In genomic region chr4:51870441-51871188, GRCh38 we compare ENCODE assay signal across 17 cellular contexts. TPM values are rescaled to one million over a fixed set of nuclear protein-coding genes. Genes with fewer than 3 reads are reported as not detected.
A peak's percentile ranks its signal among the peaks of the same experiment; 100 is the strongest.
DNase-seq lines count a peak whose midpoint lies in the region; ATAC-seq and TF ChIP-seq lines count a peak whose summit lies in the region.
"Had no signal": no experiment of that assay in that cellular context is flagged by ENCODE, and none has a peak within 500 bp of the region (broad histone marks: within the 10 kb centered on the region; RNA-seq: fewer than 3 reads in every experiment).

No MANE protein-coding gene starts in this region.

- H3K27ac Mint-ChIP-seq in HFFc6, result no peak overlapping the region

- H3K27me3 ChIP-seq in fibroblast of lung (ENCODE audit: control insufficient read depth, insufficient read depth, low read length) (no peaks in the 10 kb centered on the region), psoas muscle (ENCODE audit: insufficient read depth in 3 of 3, low read length in 2 of 3) (no peaks in the 10 kb centered on the region)

- no peaks in the 10 kb centered on the region for H3K79me2 ChIP-seq in fibroblast of lung (ENCODE audit: control insufficient read depth, insufficient read depth, low read length)

- H4K20me1 ChIP-seq in fibroblast of lung (ENCODE audit: control insufficient read depth, extremely low read depth, insufficient read depth, low read length), result no peaks in the 10 kb centered on the region

- peaks cover 27% of the 10 kb centered on the region for H3K4me1 Mint-ChIP-seq in HFFc6 (ENCODE audit: low read depth)

- H3K9ac ChIP-seq in fibroblast of lung (ENCODE audit: insufficient read depth, low read length), result no peak overlapping the region

- DNase-seq in HFFc6 (peak; percentile 2), amniotic epithelial cell (ENCODE audit: low read depth) (peak; percentile 27), fibroblast of lung (ENCODE audit: low read depth in 2 of 2) (peak; percentile 5 to 11), psoas muscle (no peak), GDM1 (lab: John Stamatoyannopoulos, UW) (no peak), amniotic stem cell (lab: John Stamatoyannopoulos, UW) (no peak)
- no peak for DNase-seq in activated CD4-positive, alpha-beta T cell treated with anti-CD3 and anti-CD28 coated beads for 4 hours
- DNase-seq: C1 segment of cervical spinal cord, DND-41, KG1, NCI-H1048, NCI-H146, NCI-H524, Right ventricle myocardium superior had no signal

- H3K4me2 ChIP-seq in fibroblast of lung (ENCODE audit: extremely low read depth, insufficient read depth, low read length), result no peak overlapping the region

- 62 to 91% (median 70%) methylated on average over 3 of the region's 3 CpGs for WGBS in psoas muscle, 3 donors

- H3K9me3 Mint-ChIP-seq in HFFc6, result no peaks in the 10 kb centered on the region

- peaks cover 2% of the 10 kb centered on the region; the same call in 1 of the 2 replicates for H3K27me3 Mint-ChIP-seq in HFFc6 (ENCODE audit: insufficient read depth)

- H3K27ac ChIP-seq in fibroblast of lung (ENCODE audit: insufficient read depth, low read length), result no peak overlapping the region
- no peak overlapping the region for H3K27ac ChIP-seq in psoas muscle

- H3K4me1 ChIP-seq in fibroblast of lung (ENCODE audit: control insufficient read depth, extremely low read depth, insufficient read depth, low read length), result no peaks in the 10 kb centered on the region
- peaks cover 32% of the 10 kb centered on the region for H3K4me1 ChIP-seq in psoas muscle

- peaks cover 55% of the 10 kb centered on the region for H3K36me3 Mint-ChIP-seq in HFFc6 (ENCODE audit: low read depth)

- H3K4me3 ChIP-seq in fibroblast of lung (replicated peaks in 1 of 4; ENCODE audit: control extremely low read depth in 1 of 4, insufficient read depth in 1 of 4, low read depth in 3 of 4, low read length in 4 of 4), result no peak overlapping the region
- no peak overlapping the region for H3K4me3 ChIP-seq in psoas muscle

- no peak overlapping the region for H2AFZ ChIP-seq in fibroblast of lung (ENCODE audit: low read length)

- H3K36me3 ChIP-seq in fibroblast of lung (ENCODE audit: control insufficient read depth, insufficient read depth, low read length) (peaks cover 10% of the 10 kb centered on the region), psoas muscle (ENCODE audit: insufficient read depth in 1 of 2, low read depth in 1 of 2) (peaks cover 5 to 64% of the 10 kb centered on the region in 2 donors)

- ATAC-seq in psoas muscle (peak in 3 of 4 donors; percentile 60 to 69 (median 64)), HG03039 (IDR thresholded peaks at IDR 0.05; ENCODE audit: unreplicated experiment) (no peak)
- ATAC-seq: HCT116, Panc1 had no signal

- no peak overlapping the region for H3K4me3 Mint-ChIP-seq in HFFc6

- no peaks in the 10 kb centered on the region for H3K9me3 ChIP-seq in fibroblast of lung (ENCODE audit: control insufficient read depth, insufficient read depth, low read depth, low read length)
- no peaks in the 10 kb centered on the region for H3K9me3 ChIP-seq in psoas muscle

- intact Hi-C loops in psoas muscle (cut with DNase I), result no loop called here

- TF ChIP-seq CTCF in HFFc6 (IDR thresholded peaks at IDR 0.05) (no peak), fibroblast of lung (conservative IDR thresholded peaks at IDR 0.05 in 1 of 2, IDR thresholded peaks at IDR 0.05 in 1 of 2; ENCODE audit: low read depth in 1 of 2, low read length in 2 of 2) (no peak), psoas muscle (IDR thresholded peaks at IDR 0.05) (no peak)

RNA-seq across cellular contexts. Expression of gene DCUN1D4, which starts 27.7 kb away (rescaled TPM):
- 10 to 100 TPM; 41.0 to 55.1 (median 47.1) TPM for total RNA-seq in HFFc6 (2021; fragmentation: NEBNext Ultra II Directional; extraction: Animal tissue kit (Norgen Biotek cat#: 25700))
- 50.7 and 52.4 TPM in 2 replicates for total RNA-seq in fibroblast of lung
- polyA plus RNA-seq in fibroblast of lung, result 35.5 and 44.3 TPM in 2 replicates
- 23.6 and 28.8 TPM in 2 replicates for polyA plus RNA-seq in fibroblast of lung (2012)
- 9.8 and 14.6 TPM in 2 replicates for polyA minus RNA-seq in fibroblast of lung (ENCODE audit: low replicate concordance)
- total RNA-seq in psoas muscle, result 10 to 100 TPM; 24.0 to 43.1 (median 31.1) TPM
- 10 to 100 TPM; 13.5 to 30.5 (median 15.0) TPM for polyA plus RNA-seq in psoas muscle

Comparison
In these comparisons a context has a peak if more than half of its experiments do, and no peak if none do; other contexts are left out.
1. DNase-seq: peak in HFFc6 (single experiment), amniotic epithelial cell (single experiment) and fibroblast of lung (2 of 2); none in psoas muscle (0 of 2), GDM1 (single experiment), amniotic stem cell (single experiment) and activated CD4-positive, alpha-beta T cell treated with anti-CD3 and anti-CD28 coated beads for 4 hours (0 of 2).